Comparison of ENCODE assay signal across 8 cellular contexts in genomic region chr6:37155394-37156312, GRCh38. TPM values are rescaled to one million over a fixed set of nuclear protein-coding genes. Genes with fewer than 3 reads are reported as not detected.
A peak's percentile ranks its signal among the peaks of the same experiment; 100 is the strongest.
DNase-seq lines count a peak whose midpoint lies in the region; ATAC-seq and TF ChIP-seq lines count a peak whose summit lies in the region.

No MANE protein-coding gene starts in this region.

- H3K9me3 ChIP-seq in tibial artery: no peaks in the 10 kb centered on the region

- H3K36me3 ChIP-seq in tibial artery: no peaks in the 10 kb centered on the region

- H3K27ac ChIP-seq in tibial artery: no peak overlapping the region

- DNase-seq in activated naive CD4-positive, alpha-beta T cell treated with Interleukin-2 at 50 U/mL for 16 hours: peak; percentile 65
- DNase-seq in activated naive CD4-positive, alpha-beta T cell (lab: John Stamatoyannopoulos, UW): no peak
- DNase-seq in activated T-cell treated with anti-CD3 and anti-CD28 coated beads, Interleukin-2, amount 50 U/mL, for 48 hours: peak; percentile 74 to 81
- peak; percentile 81 for DNase-seq in stimulated activated CD4-positive, alpha-beta T cell treated with anti-CD3 and anti-CD28 coated beads, Interleukin-1b, Interleukin-23, amount 100 ng/mL, for 48 hours
- no peak for DNase-seq in AG20443 (ENCODE audit: low spot score)
- DNase-seq in G401 (ENCODE audit: low spot score): no peak
- no peak for DNase-seq in tibial artery

- H3K4me1 ChIP-seq in tibial artery: peaks cover 0 to 6% (median 0%) of the 10 kb centered on the region in 4 donors

- H3K4me3 ChIP-seq in tibial artery: no peak overlapping the region

- intact Hi-C loops in tibial artery (cut with DNase I; ENCODE audit: low total_unique reads): no loop called here

- no peaks in the 10 kb centered on the region for H3K27me3 ChIP-seq in tibial artery

- in situ Hi-C loops in G401 (cut with HindIII; ENCODE audit: low sequenced_read_pairs): no loop called here

- no peak for TF ChIP-seq CTCF in tibial artery (IDR thresholded peaks at IDR 0.05)

- ATAC-seq in HG03280 (IDR thresholded peaks at IDR 0.05; ENCODE audit: unreplicated experiment): peak; percentile 86

RNA-seq across cellular contexts. Expression of gene PIM1, which starts 14.3 kb away (rescaled TPM):
- 70.4 and 71.6 TPM in 2 replicates for total RNA-seq in G401 (2014; rRNA removed; shearing (Covaris generic))

Comparison
In these comparisons a context has a peak if more than half of its experiments do, and no peak if none do; other contexts are left out.
1. DNase-seq: peak in activated naive CD4-positive, alpha-beta T cell treated with Interleukin-2 at 50 U/mL for 16 hours (single experiment), activated T-cell treated with anti-CD3 and anti-CD28 coated beads, Interleukin-2, amount 50 U/mL, for 48 hours (2 of 2) and stimulated activated CD4-positive, alpha-beta T cell treated with anti-CD3 and anti-CD28 coated beads, Interleukin-1b, Interleukin-23, amount 100 ng/mL, for 48 hours (single experiment); none in activated naive CD4-positive, alpha-beta T cell (0 of 4), AG20443 (single experiment), G401 (single experiment) and tibial artery (0 of 2).